ENCODE assay signal across 21 cellular contexts in genomic region chr11:68440254-68440653, GRCh38. TPM values are rescaled to one million over a fixed set of nuclear protein-coding genes. Genes with fewer than 3 reads are reported as not detected.
A peak's percentile ranks its signal among the peaks of the same experiment; 100 is the strongest.
DNase-seq lines count a peak whose midpoint lies in the region; ATAC-seq and TF ChIP-seq lines count a peak whose summit lies in the region.
"Had no signal": no experiment of that assay in that cellular context is flagged by ENCODE, and none has a peak within 500 bp of the region (broad histone marks: within the 10 kb centered on the region; RNA-seq: fewer than 3 reads in every experiment).

No MANE protein-coding gene starts in this region.

- H3K4me1 ChIP-seq in endodermal cell (ENCODE audit: control insufficient read depth, insufficient read depth, low read length) = no peaks in the 10 kb centered on the region
- peaks cover 16% of the 10 kb centered on the region for H3K4me1 ChIP-seq in osteoblast (ENCODE audit: insufficient read depth, low read length)
- H3K4me1 ChIP-seq: body of pancreas, Peyer's patch, testis had no signal

- ATAC-seq in GM19463 (IDR thresholded peaks at IDR 0.05; ENCODE audit: unreplicated experiment) = no peak
- no peak for ATAC-seq in effector memory CD8-positive, alpha-beta T cell (replicated peaks)
- ATAC-seq: activated CD4-positive, CD25-positive, alpha-beta regulatory T cell treated with anti-CD3 and anti-CD28 coated beads, Interleukin-2, amount 50 U/mL, for 24 hours; body of pancreas; natural killer cell treated with Interleukin-12 subunit alpha and Interleukin-12 subunit beta and Interleukin-15 and Interleukin-18, amount 100 ng/mL, for 72 hours had no signal

- no peak overlapping the region for H3K4me2 ChIP-seq in osteoblast (ENCODE audit: insufficient read depth, low read length)
- H3K4me2 ChIP-seq: KMS-11 had no signal

- TF ChIP-seq CTCF in endodermal cell (conservative IDR thresholded peaks at IDR 0.05) (no peak), osteoblast (IDR thresholded peaks at IDR 0.05; ENCODE audit: extremely low read depth, low read depth, low read length) (no peak)

- H3K9ac ChIP-seq in endodermal cell (ENCODE audit: extremely low read depth, low read length, poor library complexity, severe bottlenecking) = no peak overlapping the region
- H3K9ac ChIP-seq: KMS-11 had no signal

- H3K36me3 Mint-ChIP-seq in endodermal cell (ENCODE audit: low read depth) = peaks cover 43% of the 10 kb centered on the region
- no peaks in the 10 kb centered on the region for H3K36me3 Mint-ChIP-seq in effector memory CD8-positive, alpha-beta T cell (ENCODE audit: insufficient read depth)
- H3K36me3 Mint-ChIP-seq: activated naive CD8-positive, alpha-beta T cell; natural killer cell treated with Interleukin-12 subunit alpha and Interleukin-12 subunit beta and Interleukin-15 and Interleukin-18, amount 100 ng/mL, for 72 hours had no signal

- no peak overlapping the region for H2AFZ ChIP-seq in osteoblast (ENCODE audit: low read length)

- no peaks in the 10 kb centered on the region for H3K9me3 Mint-ChIP-seq in endodermal cell
- no peaks in the 10 kb centered on the region for H3K9me3 Mint-ChIP-seq in effector memory CD8-positive, alpha-beta T cell
- H3K9me3 Mint-ChIP-seq: natural killer cell treated with Interleukin-12 subunit alpha and Interleukin-12 subunit beta and Interleukin-15 and Interleukin-18, amount 100 ng/mL, for 72 hours had no signal

- no peaks in the 10 kb centered on the region for H3K79me2 ChIP-seq in osteoblast (ENCODE audit: insufficient read depth, low read length)

- H4K20me1 ChIP-seq in osteoblast (ENCODE audit: insufficient read depth, low read length) = no peaks in the 10 kb centered on the region

- H3K4me3 Mint-ChIP-seq in endodermal cell = no peak overlapping the region
- no peak overlapping the region for H3K4me3 Mint-ChIP-seq in effector memory CD8-positive, alpha-beta T cell
- H3K4me3 Mint-ChIP-seq: activated naive CD8-positive, alpha-beta T cell; natural killer cell treated with Interleukin-12 subunit alpha and Interleukin-12 subunit beta and Interleukin-15 and Interleukin-18, amount 100 ng/mL, for 72 hours had no signal

- no peaks in the 10 kb centered on the region for H3K27me3 Mint-ChIP-seq in endodermal cell (ENCODE audit: insufficient read depth)
- H3K27me3 Mint-ChIP-seq in effector memory CD8-positive, alpha-beta T cell = no peaks in the 10 kb centered on the region
- H3K27me3 Mint-ChIP-seq: activated naive CD8-positive, alpha-beta T cell; natural killer cell treated with Interleukin-12 subunit alpha and Interleukin-12 subunit beta and Interleukin-15 and Interleukin-18, amount 100 ng/mL, for 72 hours had no signal

- H3K27me3 ChIP-seq in endodermal cell (ENCODE audit: control insufficient read depth, insufficient read depth, low read length, poor library complexity, severe bottlenecking) = no peaks in the 10 kb centered on the region
- no peaks in the 10 kb centered on the region for H3K27me3 ChIP-seq in osteoblast (ENCODE audit: insufficient read depth, low read length)
- H3K27me3 ChIP-seq: body of pancreas, Peyer's patch, testis had no signal

- peak; percentile 82 for DNase-seq in COR-L47 (lab: John Stamatoyannopoulos, UW)
- peak; percentile 64 for DNase-seq in NCI-H146 (lab: John Stamatoyannopoulos, UW)
- no peak for DNase-seq in endodermal cell
- DNase-seq in osteoblast (ENCODE audit: insufficient read length, low spot score, missing footprints) = peak; percentile 56
- no peak for DNase-seq in stimulated activated CD8-positive, alpha-beta memory T cell treated with anti-CD3 and anti-CD28 coated beads, Interleukin-4, amount 100 ng/mL, for 48 hours
- no peak for DNase-seq in effector memory CD8-positive, alpha-beta T cell
- no peak for DNase-seq in NCI-H1930 (lab: John Stamatoyannopoulos, UW)
- DNase-seq: activated T-cell treated with anti-CD3 and anti-CD28 coated beads, Interleukin-2, amount 50 U/mL, for 48 hours; body of pancreas; cortex of kidney; DND-41; foreskin melanocyte; mammary epithelial cell; NCI-H774; Peyer's patch had no signal

- H3K27ac ChIP-seq in endodermal cell (ENCODE audit: low read depth, low read length) (peak overlapping the region; percentile 16), osteoblast (ENCODE audit: low read depth, low read length) (no peak overlapping the region)
- H3K27ac ChIP-seq: body of pancreas, KMS-11, testis had no signal

- 90 to 91% methylated on average over 7 of the region's 7 CpGs for WGBS in endodermal cell (ENCODE audit: insufficient coverage in 1 of 2, insufficient read length in 1 of 2), 2 experiments

- H3K36me3 ChIP-seq in endodermal cell (ENCODE audit: control insufficient read depth, insufficient read depth, low read length) (peaks cover 10% of the 10 kb centered on the region), osteoblast (ENCODE audit: insufficient read depth, low read length) (peaks cover 6% of the 10 kb centered on the region)

- H3K9me3 ChIP-seq in endodermal cell (ENCODE audit: control insufficient read depth, low read length) = no peaks in the 10 kb centered on the region
- H3K9me3 ChIP-seq in osteoblast (ENCODE audit: low read depth, low read length) = no peaks in the 10 kb centered on the region
- H3K9me3 ChIP-seq: body of pancreas, Peyer's patch, testis had no signal

- H3K4me3 ChIP-seq in endodermal cell (ENCODE audit: low read length) (no peak overlapping the region), osteoblast (ENCODE audit: insufficient read depth, low read length) (no peak overlapping the region)
- H3K4me3 ChIP-seq: body of pancreas, Peyer's patch, testis had no signal

- peaks cover 13% of the 10 kb centered on the region for H3K4me1 Mint-ChIP-seq in endodermal cell
- peaks cover 0 to 4% of the 10 kb centered on the region in 2 donors for H3K4me1 Mint-ChIP-seq in effector memory CD8-positive, alpha-beta T cell (ENCODE audit: low read depth in 2 of 2)

- no peak overlapping the region for H3K27ac Mint-ChIP-seq in endodermal cell
- H3K27ac Mint-ChIP-seq in effector memory CD8-positive, alpha-beta T cell = no peak overlapping the region
- H3K27ac Mint-ChIP-seq: activated naive CD8-positive, alpha-beta T cell; natural killer cell treated with Interleukin-12 subunit alpha and Interleukin-12 subunit beta and Interleukin-15 and Interleukin-18, amount 100 ng/mL, for 72 hours had no signal

RNA-seq across cellular contexts. Expression of gene PPP6R3, which starts 20.3 kb away (rescaled TPM):
- total RNA-seq in endodermal cell = 100 to 1,000 TPM; 118 to 136 TPM
- polyA plus RNA-seq in endodermal cell (2013, experiment 1 of 2) = 83.3 TPM
- polyA plus RNA-seq in endodermal cell (2013, experiment 2 of 2) = 88.5 TPM
- 131 and 151 TPM in 2 replicates for total RNA-seq in osteoblast

Comparison
In these comparisons a context has a peak if more than half of its experiments do, and no peak if none do; other contexts are left out.
1. DNase-seq: peak in COR-L47 (single experiment), NCI-H146 (single experiment) and osteoblast (single experiment); none in endodermal cell (single experiment), stimulated activated CD8-positive, alpha-beta memory T cell treated with anti-CD3 and anti-CD28 coated beads, Interleukin-4, amount 100 ng/mL, for 48 hours (single experiment), effector memory CD8-positive, alpha-beta T cell (0 of 3) and NCI-H1930 (0 of 2).